ENCODE assay signal across 8 cellular contexts in the genomic region with DNA sequence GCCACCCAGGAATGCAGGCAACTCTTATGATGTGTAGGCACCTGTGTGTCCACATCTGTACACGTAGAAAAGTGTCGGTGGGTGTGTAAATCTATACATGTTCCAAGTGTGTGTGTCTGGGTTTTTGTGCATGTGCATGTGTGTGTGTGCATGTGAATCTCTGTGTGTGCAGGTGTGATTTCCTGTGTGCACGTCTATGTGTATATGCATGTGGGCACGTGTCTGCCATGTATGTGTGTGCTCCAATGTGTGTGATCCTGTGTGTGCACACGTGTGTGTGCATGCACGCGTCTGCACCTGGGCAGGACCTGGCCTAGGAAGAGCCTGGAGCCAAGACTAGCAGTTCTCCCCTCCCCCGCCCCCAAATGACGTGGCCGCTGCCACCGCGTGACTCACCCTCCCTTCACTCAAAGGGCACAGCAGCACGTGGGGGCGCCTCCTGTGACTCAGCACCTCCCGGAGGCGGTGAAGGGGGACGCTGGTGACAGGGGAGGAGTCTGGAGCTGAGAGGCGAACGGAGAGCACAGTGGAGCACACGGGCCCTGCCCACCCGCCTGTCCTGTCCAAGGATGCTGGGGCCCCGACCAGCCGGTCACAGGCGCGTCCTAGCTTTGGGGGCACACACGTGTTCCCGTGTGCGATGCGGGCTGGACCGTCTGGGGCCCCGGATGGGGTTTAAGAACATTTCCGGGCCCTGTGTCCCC. TPM values are rescaled to one million over a fixed set of nuclear protein-coding genes. Genes with fewer than 3 reads are reported as not detected.
DNase-seq lines count a peak whose midpoint lies in the region; ATAC-seq, FAIRE-seq and TF ChIP-seq lines count a peak whose summit lies in the region.

No MANE protein-coding gene starts in this region.

- TF ChIP-seq CTCF in WTC11 (IDR thresholded peaks at IDR 0.05) (no peak), bronchial epithelial cell (IDR thresholded peaks at IDR 0.05; ENCODE audit: insufficient read depth, low read length, severe bottlenecking) (no peak), smooth muscle cell (IDR thresholded peaks at IDR 0.05; ENCODE audit: borderline replicate concordance, insufficient read depth, poor library complexity, severe bottlenecking) (no peak)

- H3K36me3 Mint-ChIP-seq in WTC11: no peaks in the 10 kb centered on the region

- H3K27me3 ChIP-seq in bronchial epithelial cell (ENCODE audit: control insufficient read depth, insufficient read depth, low read length) (no peaks in the 10 kb centered on the region), smooth muscle cell (ENCODE audit: low read depth) (no peaks in the 10 kb centered on the region)

- no peaks in the 10 kb centered on the region for H3K4me1 ChIP-seq in smooth muscle cell (ENCODE audit: low read depth)

- DNase-seq in NCI-H1694 (lab: John Stamatoyannopoulos, UW) (peak; percentile 90), WTC11 (ENCODE audit: low spot score) (peak; percentile 64), bronchial epithelial cell (ENCODE audit: low read depth) (peak; percentile 85), inferior parietal cortex (ENCODE audit: extremely low spot score) (peak; percentile 89), smooth muscle cell (lab: John Stamatoyannopoulos, UW; ENCODE audit: unreplicated experiment) (peak; percentile 90), NCI-H187 treated with DMSO at 0.1 percent for 48 hours (lab: John Stamatoyannopoulos, UW) (no peak)

- FAIRE-seq in bronchial epithelial cell (lab: Jason Lieb, UNC): peak; percentile 97

- WGBS in smooth muscle cell (ENCODE audit: low lambda C conversion rate): 16% methylated on average over 29 of the region's 32 CpGs

- TF ChIP-seq POLR2A in GM15510 (IDR thresholded peaks at IDR 0.05; ENCODE audit: borderline replicate concordance, extremely low read depth, insufficient read length): peak; percentile 81

- ATAC-seq in HG02759 (IDR thresholded peaks at IDR 0.05; ENCODE audit: unreplicated experiment) (peak; percentile 77), WTC11 (peak; percentile 73)

- H3K4me1 Mint-ChIP-seq in WTC11: peaks cover 6% of the 10 kb centered on the region

- CTCF ChIA-PET in WTC11 (lab: Charles Lee): interaction anchor here (1.3 to 2.9 kb wide), 3 partner anchors 12 to 60 kb away, joined by 5 to 14 read pairs (median 9); no protein-coding TSS in a partner anchor

- H3K36me3 ChIP-seq in bronchial epithelial cell (ENCODE audit: control insufficient read depth, insufficient read depth, low read length) (no peaks in the 10 kb centered on the region), smooth muscle cell (ENCODE audit: low read depth) (no peaks in the 10 kb centered on the region)

- no peaks in the 10 kb centered on the region for H3K9me3 Mint-ChIP-seq in WTC11

- POLR2A ChIA-PET in WTC11 (lab: Charles Lee): interaction anchor here (0.7 kb wide), 1 partner anchor 834 kb away, joined by 3 read pairs; no protein-coding TSS in a partner anchor

- no peaks in the 10 kb centered on the region for H3F3A ChIP-seq in smooth muscle cell (ENCODE audit: low read depth)

- H3K4me3 ChIP-seq in bronchial epithelial cell (ENCODE audit: low read depth, low read length) (peak overlapping the region; percentile 43), smooth muscle cell (peak overlapping the region; percentile 54)

- H3K79me2 ChIP-seq in smooth muscle cell (ENCODE audit: low read depth): no peaks in the 10 kb centered on the region

- peak overlapping the region; percentile 95 for H3K4me2 ChIP-seq in smooth muscle cell

- H2AFZ ChIP-seq in smooth muscle cell (ENCODE audit: low read depth): no peak overlapping the region

- peak overlapping the region; percentile 55 for H3K27ac ChIP-seq in smooth muscle cell (ENCODE audit: low read depth)

- peaks cover under 1% of the 10 kb centered on the region for H4K20me1 ChIP-seq in smooth muscle cell (ENCODE audit: low read depth)

- H3K9ac ChIP-seq in smooth muscle cell (ENCODE audit: low read depth): peak overlapping the region; percentile 76

- peak overlapping the region; percentile 61 for H3K4me3 Mint-ChIP-seq in WTC11

- peak overlapping the region; percentile 57; the same call in 1 of the 2 replicates for H3K27ac Mint-ChIP-seq in WTC11

- H3K27me3 Mint-ChIP-seq in WTC11 (ENCODE audit: low read depth): peaks cover 8% of the 10 kb centered on the region

- no peaks in the 10 kb centered on the region for H3K9me3 ChIP-seq in smooth muscle cell (replicated peaks; ENCODE audit: low read depth)

TF ChIP-seq in WTC11, 78 proteins besides CTCF, POLR2A, EP300 and RAD21 (continues in another document):
- TF ChIP-seq NFATC4 (CRISPR knock-in tag; IDR thresholded peaks at IDR 0.05) (no peak), ZBTB21 (CRISPR knock-in tag; IDR thresholded peaks at IDR 0.05; ENCODE audit: borderline replicate concordance) (no peak), ZSCAN18 (CRISPR knock-in tag; IDR thresholded peaks at IDR 0.05) (no peak), MXD4 (CRISPR knock-in tag; IDR thresholded peaks at IDR 0.05; ENCODE audit: borderline replicate concordance) (no peak), ESRRA (CRISPR knock-in tag; IDR thresholded peaks at IDR 0.05; ENCODE audit: borderline replicate concordance) (no peak), FOXP1 (CRISPR knock-in tag; IDR thresholded peaks at IDR 0.05; ENCODE audit: borderline replicate concordance) (no peak; the same call in 1 of the 2 replicates)
- TF ChIP-seq, protein P1, sequence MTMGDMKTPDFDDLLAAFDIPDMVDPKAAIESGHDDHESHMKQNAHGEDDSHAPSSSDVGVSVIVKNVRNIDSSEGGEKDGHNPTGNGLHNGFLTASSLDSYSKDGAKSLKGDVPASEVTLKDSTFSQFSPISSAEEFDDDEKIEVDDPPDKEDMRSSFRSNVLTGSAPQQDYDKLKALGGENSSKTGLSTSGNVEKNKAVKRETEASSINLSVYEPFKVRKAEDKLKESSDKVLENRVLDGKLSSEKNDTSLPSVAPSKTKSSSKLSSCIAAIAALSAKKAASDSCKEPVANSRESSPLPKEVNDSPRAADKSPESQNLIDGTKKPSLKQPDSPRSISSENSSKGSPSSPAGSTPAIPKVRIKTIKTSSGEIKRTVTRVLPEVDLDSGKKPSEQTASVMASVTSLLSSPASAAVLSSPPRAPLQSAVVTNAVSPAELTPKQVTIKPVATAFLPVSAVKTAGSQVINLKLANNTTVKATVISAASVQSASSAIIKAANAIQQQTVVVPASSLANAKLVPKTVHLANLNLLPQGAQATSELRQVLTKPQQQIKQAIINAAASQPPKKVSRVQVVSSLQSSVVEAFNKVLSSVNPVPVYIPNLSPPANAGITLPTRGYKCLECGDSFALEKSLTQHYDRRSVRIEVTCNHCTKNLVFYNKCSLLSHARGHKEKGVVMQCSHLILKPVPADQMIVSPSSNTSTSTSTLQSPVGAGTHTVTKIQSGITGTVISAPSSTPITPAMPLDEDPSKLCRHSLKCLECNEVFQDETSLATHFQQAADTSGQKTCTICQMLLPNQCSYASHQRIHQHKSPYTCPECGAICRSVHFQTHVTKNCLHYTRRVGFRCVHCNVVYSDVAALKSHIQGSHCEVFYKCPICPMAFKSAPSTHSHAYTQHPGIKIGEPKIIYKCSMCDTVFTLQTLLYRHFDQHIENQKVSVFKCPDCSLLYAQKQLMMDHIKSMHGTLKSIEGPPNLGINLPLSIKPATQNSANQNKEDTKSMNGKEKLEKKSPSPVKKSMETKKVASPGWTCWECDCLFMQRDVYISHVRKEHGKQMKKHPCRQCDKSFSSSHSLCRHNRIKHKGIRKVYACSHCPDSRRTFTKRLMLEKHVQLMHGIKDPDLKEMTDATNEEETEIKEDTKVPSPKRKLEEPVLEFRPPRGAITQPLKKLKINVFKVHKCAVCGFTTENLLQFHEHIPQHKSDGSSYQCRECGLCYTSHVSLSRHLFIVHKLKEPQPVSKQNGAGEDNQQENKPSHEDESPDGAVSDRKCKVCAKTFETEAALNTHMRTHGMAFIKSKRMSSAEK (CRISPR knock-in tag; IDR thresholded peaks at IDR 0.05; ENCODE audit: borderline replicate concordance): no peak
- TF ChIP-seq, protein P2, sequence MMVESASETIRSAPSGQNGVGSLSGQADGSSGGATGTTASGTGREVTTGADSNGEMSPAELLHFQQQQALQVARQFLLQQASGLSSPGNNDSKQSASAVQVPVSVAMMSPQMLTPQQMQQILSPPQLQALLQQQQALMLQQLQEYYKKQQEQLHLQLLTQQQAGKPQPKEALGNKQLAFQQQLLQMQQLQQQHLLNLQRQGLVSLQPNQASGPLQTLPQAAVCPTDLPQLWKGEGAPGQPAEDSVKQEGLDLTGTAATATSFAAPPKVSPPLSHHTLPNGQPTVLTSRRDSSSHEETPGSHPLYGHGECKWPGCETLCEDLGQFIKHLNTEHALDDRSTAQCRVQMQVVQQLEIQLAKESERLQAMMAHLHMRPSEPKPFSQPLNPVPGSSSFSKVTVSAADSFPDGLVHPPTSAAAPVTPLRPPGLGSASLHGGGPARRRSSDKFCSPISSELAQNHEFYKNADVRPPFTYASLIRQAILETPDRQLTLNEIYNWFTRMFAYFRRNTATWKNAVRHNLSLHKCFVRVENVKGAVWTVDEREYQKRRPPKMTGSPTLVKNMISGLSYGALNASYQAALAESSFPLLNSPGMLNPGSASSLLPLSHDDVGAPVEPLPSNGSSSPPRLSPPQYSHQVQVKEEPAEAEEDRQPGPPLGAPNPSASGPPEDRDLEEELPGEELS (CRISPR knock-in tag; IDR thresholded peaks at IDR 0.05): 0 out of 2 replicates have a peak, but pooled peaks have one; percentile 18

RNA-seq across cellular contexts. Expression of gene PIM3, which starts 10.1 kb away (rescaled TPM):
- total RNA-seq in WTC11 (2021) (42.9 to 45.7 TPM (median 44.3 TPM) in 3 replicates), bronchial epithelial cell (67.1 and 130 TPM in 2 replicates), smooth muscle cell (19.1 and 20.1 TPM in 2 replicates)
- polyA plus RNA-seq in smooth muscle cell: 43.3 and 51.9 TPM in 2 replicates

RNA-seq across cellular contexts. Expression of gene IL17REL, which starts 41.9 kb away (rescaled TPM):
- total RNA-seq in WTC11 (2021) (0.23 to 0.34 TPM (median 0.24 TPM) in 3 replicates), bronchial epithelial cell (not detected in 2 replicates), smooth muscle cell (0.04 TPM in 1 of 2 replicates, not detected in the other)
- polyA plus RNA-seq in smooth muscle cell: not detected in 2 replicates

RNA-seq across cellular contexts. Expression of gene CRELD2, which starts 52.2 kb away (rescaled TPM):
- 34.9 to 42.8 TPM (median 35.2 TPM) in 3 replicates for total RNA-seq in WTC11 (2021)
- total RNA-seq in bronchial epithelial cell: 57.4 and 71.6 TPM in 2 replicates
- 47.4 and 52.7 TPM in 2 replicates for total RNA-seq in smooth muscle cell
- polyA plus RNA-seq in smooth muscle cell: 100 and 127 TPM in 2 replicates

RNA-seq across cellular contexts. Expression of gene ALG12, which starts 52.4 kb away (rescaled TPM):
- total RNA-seq in WTC11 (2021) (26.5 to 29.2 TPM (median 26.7 TPM) in 3 replicates), bronchial epithelial cell (11.8 and 18.7 TPM in 2 replicates), smooth muscle cell (12.7 and 13.9 TPM in 2 replicates)
- polyA plus RNA-seq in smooth muscle cell: 42.7 and 45.9 TPM in 2 replicates
